In genomic region chr1:184052194-184052559, GRCh38 we compare ENCODE assay signal across 8 cellular contexts. TPM values are rescaled to one million over a fixed set of nuclear protein-coding genes. Genes with fewer than 3 reads are reported as not detected.
DNase-seq lines count a peak whose midpoint lies in the region; ATAC-seq, FAIRE-seq and TF ChIP-seq lines count a peak whose summit lies in the region.

No MANE protein-coding gene starts in this region.

- DNase-seq in GM12891 (ENCODE audit: insufficient read length, low spot score) (no peak), endothelial cell of umbilical vein (ENCODE audit: low read depth, low spot score) (no peak), trophoblast cell (no peak), foreskin melanocyte (no peak)
- no peak for DNase-seq in stimulated activated CD4-positive, alpha-beta T cell treated with anti-CD3 and anti-CD28 coated beads, Interleukin-4, amount 100 ng/mL, for 1 hour

- H3K36me3 ChIP-seq in OCI-LY3 (replicated peaks; ENCODE audit: low read depth, low read length) = peaks cover 3% of the 10 kb centered on the region
- H3K36me3 ChIP-seq in endothelial cell of umbilical vein (ENCODE audit: control insufficient read depth in 2 of 2, extremely low read depth in 1 of 2, insufficient read depth in 2 of 2, low read length in 2 of 2) = peaks cover 3 to 5% of the 10 kb centered on the region in 2 experiments
- peaks cover 0 to 3% of the 10 kb centered on the region in 2 experiments for H3K36me3 ChIP-seq in trophoblast cell (ENCODE audit: control insufficient read depth in 1 of 2, insufficient read depth in 2 of 2, low read length in 2 of 2)

- H2BK12ac ChIP-seq in trophoblast cell (ENCODE audit: low read length) = no peak overlapping the region

- no peaks in the 10 kb centered on the region for H4K20me1 ChIP-seq in OCI-LY3 (ENCODE audit: insufficient read depth, low read length)
- H4K20me1 ChIP-seq in endothelial cell of umbilical vein (replicated peaks; ENCODE audit: control insufficient read depth, extremely low read depth, insufficient read depth, low read length) = no peaks in the 10 kb centered on the region

- peak overlapping the region; percentile 86 for H3K27ac ChIP-seq in OCI-LY3 (ENCODE audit: low read length)
- peak overlapping the region; percentile 20 for H3K27ac ChIP-seq in endothelial cell of umbilical vein (ENCODE audit: insufficient read depth, low read depth, low read length)
- peak overlapping the region; percentile 95 for H3K27ac ChIP-seq in trophoblast cell (ENCODE audit: low read depth, low read length)

- H3K9ac ChIP-seq in OCI-LY3 (ENCODE audit: low read length) (peak overlapping the region; percentile 82), endothelial cell of umbilical vein (replicated peaks; ENCODE audit: extremely low read depth, insufficient read depth, low read length) (peak overlapping the region; percentile 70), trophoblast cell (ENCODE audit: low read length) (no peak overlapping the region)

- H4K8ac ChIP-seq in trophoblast cell (ENCODE audit: low read depth, low read length) = no peak overlapping the region

- H3K79me1 ChIP-seq in trophoblast cell (ENCODE audit: low read length) = peaks cover 13% of the 10 kb centered on the region

- TF ChIP-seq CTCF in OCI-LY3 (IDR thresholded peaks at IDR 0.05; ENCODE audit: low read depth, low read length) (no peak), endothelial cell of umbilical vein (IDR thresholded peaks at IDR 0.05; ENCODE audit: extremely low read depth in 1 of 2, insufficient read depth in 1 of 2, low read depth in 1 of 2, low read length in 2 of 2) (no peak)

- TF ChIP-seq POLR2A in GM12891 (IDR thresholded peaks at IDR 0.05; ENCODE audit: low read depth, low read length) (no peak), endothelial cell of umbilical vein (IDR thresholded peaks at IDR 0.05; ENCODE audit: low read depth, low read length) (no peak)

- POLR2A ChIA-PET in endothelial cell of umbilical vein (lab: Charles Lee) = no interaction called here

- peak overlapping the region; percentile 87 for H3K4me2 ChIP-seq in OCI-LY3 (ENCODE audit: low read length)
- peak overlapping the region; percentile 94 for H3K4me2 ChIP-seq in endothelial cell of umbilical vein (ENCODE audit: insufficient read depth, low read length)
- H3K4me2 ChIP-seq in trophoblast cell (ENCODE audit: low read length) = peak overlapping the region; percentile 77

- no peak overlapping the region for H4K12ac ChIP-seq in trophoblast cell (ENCODE audit: low read depth, low read length)

- ATAC-seq in HG03378 (IDR thresholded peaks at IDR 0.05; ENCODE audit: unreplicated experiment) (no peak), HG03571 (IDR thresholded peaks at IDR 0.05; ENCODE audit: unreplicated experiment) (no peak)

- no peak overlapping the region for H4K91ac ChIP-seq in trophoblast cell (ENCODE audit: low read depth, low read length)

- no CpG with 5 or more reads among the region's 7 CpGs for WGBS in trophoblast cell (ENCODE audit: extremely low coverage, insufficient coverage, insufficient read length)

- BruUV-seq in endothelial cell of umbilical vein (replicated peaks; lab: Mats Ljungman, UMichigan) = no TSS peak

- peaks cover 10% of the 10 kb centered on the region for H3K27me3 ChIP-seq in OCI-LY3 (ENCODE audit: low read depth, low read length)
- H3K27me3 ChIP-seq in endothelial cell of umbilical vein (ENCODE audit: control insufficient read depth in 2 of 2, insufficient read depth in 2 of 2, low read length in 2 of 2) = peaks cover 7 to 15% of the 10 kb centered on the region in 2 experiments
- H3K27me3 ChIP-seq in trophoblast cell (ENCODE audit: insufficient read depth, low read length) = no peaks in the 10 kb centered on the region

- H2BK120ac ChIP-seq in trophoblast cell (ENCODE audit: insufficient read depth, low read length, poor library complexity) = no peak overlapping the region

- peaks cover 13% of the 10 kb centered on the region; the same call in 1 of the 2 replicates for H3K9me3 ChIP-seq in OCI-LY3 (ENCODE audit: insufficient read depth, low read length)
- H3K9me3 ChIP-seq in endothelial cell of umbilical vein (replicated peaks; ENCODE audit: control insufficient read depth, insufficient read depth, low read length) = no peaks in the 10 kb centered on the region
- peaks cover 2% of the 10 kb centered on the region for H3K9me3 ChIP-seq in trophoblast cell (ENCODE audit: insufficient read depth, low read depth, low read length)

- no peak overlapping the region for H3K18ac ChIP-seq in trophoblast cell (ENCODE audit: low read length)

- intact Hi-C loops in endothelial cell of umbilical vein (cut with micrococcal nuclease) = loop anchor here (1.0 to 5.0 kb wide), 5 partner anchors 95 to 580 kb away; partner anchors contain the start of genes ARPC5 and SMG7

- CTCF ChIA-PET in endothelial cell of umbilical vein (lab: Charles Lee) = interaction anchor here (1.1 to 1.5 kb wide), 2 partner anchors 100 to 170 kb away, joined by 3 to 5 read pairs; no protein-coding TSS in a partner anchor

- no peak overlapping the region for H3K4ac ChIP-seq in trophoblast cell (ENCODE audit: low read depth, low read length)

- dilution Hi-C loops in endothelial cell of umbilical vein (cut with MboI; ENCODE audit: extremely low pct_ligation_motif_present, low sequenced_read_pairs) = no loop called here

- H3K14ac ChIP-seq in trophoblast cell (ENCODE audit: low read length) = no peak overlapping the region

- H2AFZ ChIP-seq in OCI-LY3 (ENCODE audit: low read depth, low read length) (peak overlapping the region; percentile 75), endothelial cell of umbilical vein (ENCODE audit: low read depth, low read length) (peak overlapping the region; percentile 77), trophoblast cell (ENCODE audit: insufficient read depth, low read length, poor library complexity) (no peak overlapping the region)

- H2AK5ac ChIP-seq in trophoblast cell (ENCODE audit: low read length) = no peak overlapping the region

- FAIRE-seq in GM12891 (lab: Jason Lieb, UNC) = peak; percentile 82
- FAIRE-seq in endothelial cell of umbilical vein (lab: Jason Lieb, UNC) = no peak

- H2BK5ac ChIP-seq in trophoblast cell (ENCODE audit: low read depth, low read length, poor library complexity) = no peak overlapping the region

- no peaks in the 10 kb centered on the region for H3K9me1 ChIP-seq in endothelial cell of umbilical vein (replicated peaks; ENCODE audit: control insufficient read depth, extremely low read depth, insufficient read depth, low read length)

- H3K4me1 ChIP-seq in OCI-LY3 (ENCODE audit: low read length) (peaks cover 13% of the 10 kb centered on the region), endothelial cell of umbilical vein (ENCODE audit: control insufficient read depth, extremely low read depth, insufficient read depth, low read length) (peaks cover 11% of the 10 kb centered on the region), trophoblast cell (ENCODE audit: control insufficient read depth in 1 of 2, insufficient read depth in 2 of 2, low read length in 2 of 2) (peaks cover 0 to 9% of the 10 kb centered on the region in 2 experiments)

- H3K79me2 ChIP-seq in OCI-LY3 (ENCODE audit: low read length) (peaks cover 28% of the 10 kb centered on the region), endothelial cell of umbilical vein (ENCODE audit: control insufficient read depth, insufficient read depth, low read length) (peaks cover 16% of the 10 kb centered on the region), trophoblast cell (ENCODE audit: control insufficient read depth, insufficient read depth, low read length, poor library complexity) (peaks cover 5% of the 10 kb centered on the region)

- H3K4me3 ChIP-seq in OCI-LY3 (ENCODE audit: low read length) (peak overlapping the region; percentile 80), endothelial cell of umbilical vein (replicated peaks in 1 of 3; ENCODE audit: insufficient read depth in 1 of 3, low read depth in 1 of 3, low read length in 3 of 3) (peak overlapping the region; percentile 85 to 89 (median 85)), trophoblast cell (ENCODE audit: low read depth, low read length) (peak overlapping the region; percentile 87)

- H3K23ac ChIP-seq in trophoblast cell (ENCODE audit: low read length) = no peak overlapping the region

TF ChIP-seq in GM12891, 5 proteins besides CTCF, POLR2A, EP300 and RAD21 (continues in another document):
- no peak for TF ChIP-seq SPI1 (IDR thresholded peaks at IDR 0.05; ENCODE audit: low read depth, low read length)
- TF ChIP-seq TAF1 (IDR thresholded peaks at IDR 0.05; ENCODE audit: low read depth, low read length) = no peak
- TF ChIP-seq POU2F2 (IDR thresholded peaks at IDR 0.05; ENCODE audit: low read depth, low read length) = no peak
- no peak for TF ChIP-seq POLR2AphosphoS5 (IDR thresholded peaks at IDR 0.05; ENCODE audit: low read depth, low read length)

TF ChIP-seq in endothelial cell of umbilical vein, 7 proteins besides CTCF, POLR2A, EP300 and RAD21 (continues in another document):
- TF ChIP-seq MAX (IDR thresholded peaks at IDR 0.05; ENCODE audit: insufficient read depth, insufficient read length) = no peak
- no peak for TF ChIP-seq EZH2 (IDR thresholded peaks at IDR 0.05; ENCODE audit: borderline replicate concordance, low read depth, low read length, severe bottlenecking)

RNA-seq across cellular contexts. Expression of gene TSEN15, which starts 0.6 kb away (rescaled TPM):
- 14.7 TPM for polyA plus RNA-seq in GM12891 (2012; ENCODE audit: low read depth, missing spikeins)
- 25.8 and 26.4 TPM in 2 replicates for total RNA-seq in endothelial cell of umbilical vein
- 15.8 and 20.6 TPM in 2 replicates for polyA plus RNA-seq in endothelial cell of umbilical vein
- 19.9 and 23.0 TPM in 2 replicates for polyA plus RNA-seq in endothelial cell of umbilical vein (2011; cell fraction: cytosol; rRNA removed)
- polyA plus RNA-seq in endothelial cell of umbilical vein (2011; cell fraction: nucleus; rRNA removed) = 20.1 and 22.4 TPM in 2 replicates
- polyA plus RNA-seq in endothelial cell of umbilical vein (2012) = 13.7 and 19.6 TPM in 2 replicates
- polyA minus RNA-seq in endothelial cell of umbilical vein = 28.2 and 37.4 TPM in 2 replicates
- 27.5 TPM for polyA minus RNA-seq in endothelial cell of umbilical vein (2011; cell fraction: cytosol; rRNA and poly(A)+ RNA removed)
- 28.8 and 38.9 TPM in 2 replicates for polyA minus RNA-seq in endothelial cell of umbilical vein (2011; cell fraction: nucleus; rRNA and poly(A)+ RNA removed)
- 23.5 and 24.0 TPM in 2 replicates for polyA plus RNA-seq in trophoblast cell (2013)

RNA-seq across cellular contexts. Expression of gene COLGALT2, which starts 14.6 kb away (rescaled TPM):
- polyA plus RNA-seq in GM12891 (2012; ENCODE audit: low read depth, missing spikeins) = 0.05 TPM
- total RNA-seq in endothelial cell of umbilical vein = not detected in 2 replicates
- polyA plus RNA-seq in endothelial cell of umbilical vein = 0.01 and 0.02 TPM in 2 replicates
- 0.01 and 0.03 TPM in 2 replicates for polyA plus RNA-seq in endothelial cell of umbilical vein (2011; cell fraction: cytosol; rRNA removed)
- polyA plus RNA-seq in endothelial cell of umbilical vein (2011; cell fraction: nucleus; rRNA removed) = 0.04 TPM in 1 of 2 replicates, not detected in the other
- polyA plus RNA-seq in endothelial cell of umbilical vein (2012) = not detected in 2 replicates
- polyA minus RNA-seq in endothelial cell of umbilical vein = 0.32 TPM in 1 of 2 replicates, not detected in the other
- not detected for polyA minus RNA-seq in endothelial cell of umbilical vein (2011; cell fraction: cytosol; rRNA and poly(A)+ RNA removed)
- polyA minus RNA-seq in endothelial cell of umbilical vein (2011; cell fraction: nucleus; rRNA and poly(A)+ RNA removed) = 0.14 TPM in 1 of 2 replicates, not detected in the other
- polyA plus RNA-seq in trophoblast cell (2013) = 0.45 and 0.49 TPM in 2 replicates

Comparison
In these comparisons a context has a peak if more than half of its experiments do, and no peak if none do; other contexts are left out.
1. H3K27ac ChIP-seq: peak in every context shown above with its lines; median percentile 95 in trophoblast cell; 86 in OCI-LY3; 20 in endothelial cell of umbilical vein.